In the genomic region with DNA sequence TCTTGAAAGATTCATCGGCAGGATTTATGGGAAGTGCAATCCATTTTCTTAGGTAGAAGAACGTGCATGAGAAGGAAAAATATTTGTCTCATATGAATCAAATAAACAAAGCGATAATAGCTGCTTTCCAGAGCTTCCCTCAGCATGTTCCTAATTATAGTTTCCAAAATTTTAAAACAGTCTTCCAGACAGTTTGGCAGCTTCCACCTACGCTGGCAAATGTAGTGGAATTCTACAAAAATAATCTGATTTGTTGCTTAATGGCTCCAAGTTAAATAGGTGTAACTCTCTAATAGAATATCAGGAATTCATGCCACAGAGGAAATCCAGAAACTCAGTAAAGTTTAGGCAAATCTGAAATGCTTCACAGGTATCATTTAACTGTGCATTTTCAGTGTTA, we compare ENCODE assay signal across 17 cellular contexts. TPM values are rescaled to one million over a fixed set of nuclear protein-coding genes. Genes with fewer than 3 reads are reported as not detected.
A peak's percentile ranks its signal among the peaks of the same experiment; 100 is the strongest.
DNase-seq lines count a peak whose midpoint lies in the region; ATAC-seq and TF ChIP-seq lines count a peak whose summit lies in the region.
"Had no signal": no experiment of that assay in that cellular context is flagged by ENCODE, and none has a peak within 500 bp of the region (broad histone marks: within the 10 kb centered on the region; RNA-seq: fewer than 3 reads in every experiment).

No MANE protein-coding gene starts in this region.

- H3K4me3 ChIP-seq in AG10803 (ENCODE audit: low read length) = no peak overlapping the region
- H3K4me3 ChIP-seq in mesenchymal stem cell (ENCODE audit: insufficient read depth in 1 of 2, low read depth in 1 of 2, low read length in 2 of 2) = no peak overlapping the region
- no peak overlapping the region for H3K4me3 ChIP-seq in smooth muscle cell
- no peak overlapping the region for H3K4me3 ChIP-seq in effector memory CD4-positive, alpha-beta T cell (ENCODE audit: insufficient read depth, low read depth, low read length, poor library complexity, severe bottlenecking)

- ATAC-seq in GM18517 (IDR thresholded peaks at IDR 0.05; ENCODE audit: unreplicated experiment) = no peak

- peaks cover 64% of the 10 kb centered on the region for H3F3A ChIP-seq in smooth muscle cell (ENCODE audit: low read depth)

- H2BK120ac ChIP-seq in mesenchymal stem cell (ENCODE audit: low read depth, low read length) = no peak overlapping the region

- H3K9me3 ChIP-seq in mesenchymal stem cell (ENCODE audit: control insufficient read depth, low read length) (no peaks in the 10 kb centered on the region), smooth muscle cell (replicated peaks; ENCODE audit: low read depth) (no peaks in the 10 kb centered on the region)
- H3K9me3 ChIP-seq in effector memory CD4-positive, alpha-beta T cell (ENCODE audit: control insufficient read depth, low read length) = no peaks in the 10 kb centered on the region

- DNase-seq in AG10803 (ENCODE audit: low read depth) (peak; percentile 33), mesenchymal stem cell (no peak), smooth muscle cell (lab: John Stamatoyannopoulos, UW; ENCODE audit: unreplicated experiment) (no peak), KBM-7 (no peak), activated gamma-delta T cell (lab: John Stamatoyannopoulos, UW) (no peak)
- no peak for DNase-seq in effector memory CD4-positive, alpha-beta T cell
- DNase-seq: 8988T; C1 segment of cervical spinal cord; DMS79 treated with DMSO at 0.1 percent for 48 hours; HCEC 1CT; NCI-H187 treated with DMSO at 0.1 percent for 48 hours; NK-92 treated with Interleukin-12 subunit alpha and Interleukin-12 subunit beta, amount 100 ng/mL, for 24 hours; SHP77 treated with DMSO at 0.1 percent for 48 hours had no signal

- H3K23ac ChIP-seq in mesenchymal stem cell (ENCODE audit: low read length in 2 of 2) = no peak overlapping the region

- H4K91ac ChIP-seq in mesenchymal stem cell (ENCODE audit: low read length) = no peak overlapping the region

- in situ Hi-C loops in KBM-7 (cut with MboI; ENCODE audit: low pct_unique_long_range_greater_than_20kb, low sequenced_read_pairs) = no loop called here

- H3K27me3 ChIP-seq in mesenchymal stem cell (ENCODE audit: control insufficient read depth in 1 of 2, insufficient read depth in 1 of 2, low read length in 2 of 2) (no peaks in the 10 kb centered on the region), smooth muscle cell (ENCODE audit: low read depth) (no peaks in the 10 kb centered on the region)
- H3K27me3 ChIP-seq in effector memory CD4-positive, alpha-beta T cell (replicated peaks; ENCODE audit: control insufficient read depth, insufficient read depth, low read length, poor library complexity, severe bottlenecking) = no peaks in the 10 kb centered on the region

- 100% methylated on average over 1 of the region's 4 CpGs for WGBS in mesenchymal stem cell
- 95% methylated on average over 4 of the region's 4 CpGs for WGBS in smooth muscle cell (ENCODE audit: low lambda C conversion rate)

- H3K4me3 Mint-ChIP-seq in brain = peak overlapping the region in 2 of 5 experiments; percentile 20 to 36
- H3K4me3 Mint-ChIP-seq: IgD-negative memory B cell had no signal

- H2AK5ac ChIP-seq in mesenchymal stem cell (ENCODE audit: low read length, severe bottlenecking) = no peak overlapping the region

- peaks cover 36% of the 10 kb centered on the region for H4K20me1 ChIP-seq in smooth muscle cell (ENCODE audit: low read depth)

- no peak overlapping the region for H2BK15ac ChIP-seq in mesenchymal stem cell (ENCODE audit: low read depth, poor library complexity, severe bottlenecking)

- no peaks in the 10 kb centered on the region for H3K4me1 Mint-ChIP-seq in brain
- H3K4me1 Mint-ChIP-seq: IgD-negative memory B cell had no signal

- no peak overlapping the region for H3K14ac ChIP-seq in mesenchymal stem cell (ENCODE audit: low read length in 2 of 2)

- H3K27ac Mint-ChIP-seq in brain = peak overlapping the region in 3 of 5 experiments; percentile 65 to 74 (median 66)
- H3K27ac Mint-ChIP-seq: IgD-negative memory B cell had no signal

- no peak overlapping the region for H3K18ac ChIP-seq in mesenchymal stem cell (ENCODE audit: low read depth in 1 of 2, low read length in 2 of 2)

- no peak overlapping the region for H4K8ac ChIP-seq in mesenchymal stem cell (ENCODE audit: low read length)

- H3K9ac ChIP-seq in mesenchymal stem cell (ENCODE audit: low read length) (peak overlapping the region; percentile 47), smooth muscle cell (ENCODE audit: low read depth) (no peak overlapping the region)

- H3K79me1 ChIP-seq in mesenchymal stem cell (replicated peaks; ENCODE audit: low read length, poor library complexity, severe bottlenecking) = peaks cover 6% of the 10 kb centered on the region

- H3K4me1 ChIP-seq in mesenchymal stem cell (ENCODE audit: control insufficient read depth, insufficient read depth, low read depth, low read length) = no peaks in the 10 kb centered on the region
- no peaks in the 10 kb centered on the region for H3K4me1 ChIP-seq in smooth muscle cell (ENCODE audit: low read depth)
- no peaks in the 10 kb centered on the region for H3K4me1 ChIP-seq in effector memory CD4-positive, alpha-beta T cell (ENCODE audit: control insufficient read depth, insufficient read depth, low read length, poor library complexity, severe bottlenecking)

- no peak overlapping the region for H2AFZ ChIP-seq in mesenchymal stem cell (ENCODE audit: low read depth, low read length)
- no peak overlapping the region for H2AFZ ChIP-seq in smooth muscle cell (ENCODE audit: low read depth)

- H3K36me3 ChIP-seq in mesenchymal stem cell (ENCODE audit: control insufficient read depth in 1 of 2, insufficient read depth in 2 of 2, low read depth in 1 of 2, low read length in 2 of 2) (peaks cover 32 to 97% of the 10 kb centered on the region in 2 experiments), smooth muscle cell (ENCODE audit: low read depth) (peaks cover 67% of the 10 kb centered on the region)
- H3K36me3 ChIP-seq in effector memory CD4-positive, alpha-beta T cell (ENCODE audit: control insufficient read depth, insufficient read depth, low read length) = no peaks in the 10 kb centered on the region

- H3K4ac ChIP-seq in mesenchymal stem cell (ENCODE audit: low read depth in 1 of 2, low read length in 2 of 2) = no peak overlapping the region

- no peak for TF ChIP-seq CTCF in AG10803 (conservative IDR thresholded peaks at IDR 0.05; ENCODE audit: low read length)
- TF ChIP-seq CTCF in brain (conservative IDR thresholded peaks at IDR 0.05) = no peak
- TF ChIP-seq CTCF in smooth muscle cell (IDR thresholded peaks at IDR 0.05; ENCODE audit: borderline replicate concordance, insufficient read depth, poor library complexity, severe bottlenecking) = no peak

- H2BK12ac ChIP-seq in mesenchymal stem cell (ENCODE audit: low read length in 2 of 2) = no peak overlapping the region

- H3K9me3 Mint-ChIP-seq in brain = no peaks in the 10 kb centered on the region
- H3K9me3 Mint-ChIP-seq: IgD-negative memory B cell had no signal

- H3K4me2 ChIP-seq in mesenchymal stem cell (ENCODE audit: low read length, poor library complexity, severe bottlenecking) (no peak overlapping the region), smooth muscle cell (no peak overlapping the region)

- H3K27me3 Mint-ChIP-seq in brain = no peaks in the 10 kb centered on the region

- peaks cover 70% of the 10 kb centered on the region for H3K36me3 Mint-ChIP-seq in brain

- H3K27ac ChIP-seq in mesenchymal stem cell (ENCODE audit: low read length, poor library complexity, severe bottlenecking) = no peak overlapping the region
- peak overlapping the region; percentile 20 for H3K27ac ChIP-seq in smooth muscle cell (ENCODE audit: low read depth)
- no peak overlapping the region for H3K27ac ChIP-seq in effector memory CD4-positive, alpha-beta T cell (ENCODE audit: insufficient read depth, low read length, poor library complexity, severe bottlenecking)
- H3K27ac ChIP-seq: HL-60 had no signal

- H3K79me2 ChIP-seq in smooth muscle cell (ENCODE audit: low read depth) = peaks cover 2% of the 10 kb centered on the region

- H2BK5ac ChIP-seq in mesenchymal stem cell (ENCODE audit: low read depth, low read length, poor library complexity, severe bottlenecking) = no peak overlapping the region

RNA-seq across cellular contexts. Expression of a gene that starts 23.3 kb away (rescaled TPM):
- polyA plus RNA-seq in brain (ENCODE audit: insufficient read depth, low read depth, low replicate concordance) = 0.64 TPM
- 0.51 TPM for polyA plus RNA-seq in mesenchymal stem cell (2013, experiment 1 of 2)
- 0.41 TPM for polyA plus RNA-seq in mesenchymal stem cell (2013, experiment 2 of 2)
- total RNA-seq in smooth muscle cell = 2.5 and 5.1 TPM in 2 replicates
- 0.23 and 0.48 TPM in 2 replicates for polyA plus RNA-seq in smooth muscle cell
